9 cellular contexts compared by ENCODE assay signal in the genomic region with DNA sequence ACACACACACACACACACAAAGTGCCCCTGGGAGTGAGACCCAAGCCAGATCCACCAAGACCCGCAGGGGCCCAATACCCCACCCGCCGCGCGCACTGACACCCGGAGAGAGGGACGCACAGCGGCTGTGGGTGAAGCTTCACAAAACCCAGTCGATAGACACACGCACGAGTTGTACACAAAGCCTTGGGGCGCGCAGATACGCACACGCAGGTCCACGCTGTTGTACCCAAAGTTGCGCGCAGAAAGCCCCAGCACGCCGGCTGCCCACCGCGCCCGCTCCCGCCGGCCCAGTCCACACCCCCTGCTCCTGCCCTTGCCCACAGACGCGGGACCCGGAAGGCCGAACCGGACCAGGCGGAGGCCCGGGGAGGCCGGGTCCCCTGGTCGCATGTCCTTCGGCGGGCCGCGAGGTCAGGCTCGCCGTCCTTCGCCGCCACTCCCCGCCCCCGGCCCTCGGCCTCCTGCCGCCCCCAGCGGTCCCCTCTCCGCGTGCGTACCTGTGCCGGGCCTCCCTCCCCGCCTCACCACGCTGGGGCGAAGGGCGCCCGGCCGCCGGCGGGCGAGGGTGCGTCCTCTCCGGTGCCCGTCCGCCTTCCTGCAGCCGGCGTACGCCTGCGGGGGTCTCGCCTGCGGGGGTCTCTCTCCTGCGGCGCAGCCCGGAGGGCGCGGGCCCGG. TPM values are rescaled to one million over a fixed set of nuclear protein-coding genes. Genes with fewer than 3 reads are reported as not detected.
DNase-seq lines count a peak whose midpoint lies in the region; FAIRE-seq and TF ChIP-seq lines count a peak whose summit lies in the region.
"Had no signal": no experiment of that assay in that cellular context is flagged by ENCODE, and none has a peak within 500 bp of the region (broad histone marks: within the 10 kb centered on the region; RNA-seq: fewer than 3 reads in every experiment).

Gene TMEM74B (minus strand): TSS at position 344 of the 678 bp plus-strand sequence. CDS start 1,180 bp downstream, outside the sequence.

- no peak for TF ChIP-seq CTCF in fibroblast of pulmonary artery (IDR thresholded peaks at IDR 0.05; ENCODE audit: low read length, missing control alignments)

- in situ Hi-C loops in KBM-7 (cut with MboI; ENCODE audit: low pct_unique_long_range_greater_than_20kb, low sequenced_read_pairs) = no loop called here

- peak; percentile 37 for DNase-seq in GM12891 (ENCODE audit: insufficient read length, low spot score)
- peak; percentile 25 for DNase-seq in RKO (ENCODE audit: low spot score)
- DNase-seq in fibroblast of pulmonary artery (ENCODE audit: low read depth) = no peak
- DNase-seq in retina = peak; percentile 61
- no peak for DNase-seq in globus pallidus (ENCODE audit: low spot score)
- DNase-seq in GDM1 (lab: John Stamatoyannopoulos, UW) = no peak
- no peak for DNase-seq in GM19240 (ENCODE audit: insufficient read length, low spot score)
- no peak for DNase-seq in KBM-7

- peak within 1 kb of the TSS; percentile 42 for H3K4me3 ChIP-seq in fibroblast of pulmonary artery (replicated peaks; ENCODE audit: low read depth, low read length)

- no peak for FAIRE-seq in GM12891 (lab: Jason Lieb, UNC)

- no peak for TF ChIP-seq POLR2A in GM12891 (IDR thresholded peaks at IDR 0.05; ENCODE audit: low read depth, low read length)

TF ChIP-seq in GM12891, 5 proteins besides CTCF, POLR2A, EP300 and RAD21:
- TF ChIP-seq POU2F2 (IDR thresholded peaks at IDR 0.05; ENCODE audit: low read depth, low read length) (no peak), SPI1 (IDR thresholded peaks at IDR 0.05; ENCODE audit: low read depth, low read length) (no peak), PAX5 (IDR thresholded peaks at IDR 0.05; ENCODE audit: insufficient read depth, low read length, severe bottlenecking) (no peak), TAF1 (IDR thresholded peaks at IDR 0.05; ENCODE audit: low read depth, low read length) (no peak), POLR2AphosphoS5 (IDR thresholded peaks at IDR 0.05; ENCODE audit: low read depth, low read length) (no peak)

RNA-seq across cellular contexts. Expression of gene TMEM74B, which starts in this region (rescaled TPM):
- 0.13 TPM for polyA plus RNA-seq in GM12891 (2012; ENCODE audit: low read depth, missing spikeins)
- polyA plus RNA-seq: fibroblast of lung had no signal

Comparison
In these comparisons a context has a peak if more than half of its experiments do, and no peak if none do; other contexts are left out.
1. DNase-seq: peak in GM12891 (single experiment), RKO (single experiment) and retina (single experiment); none in fibroblast of pulmonary artery (single experiment), globus pallidus (single experiment), GDM1 (single experiment), GM19240 (single experiment) and KBM-7 (single experiment).